6 cellular contexts compared by ENCODE assay signal in the genomic region with DNA sequence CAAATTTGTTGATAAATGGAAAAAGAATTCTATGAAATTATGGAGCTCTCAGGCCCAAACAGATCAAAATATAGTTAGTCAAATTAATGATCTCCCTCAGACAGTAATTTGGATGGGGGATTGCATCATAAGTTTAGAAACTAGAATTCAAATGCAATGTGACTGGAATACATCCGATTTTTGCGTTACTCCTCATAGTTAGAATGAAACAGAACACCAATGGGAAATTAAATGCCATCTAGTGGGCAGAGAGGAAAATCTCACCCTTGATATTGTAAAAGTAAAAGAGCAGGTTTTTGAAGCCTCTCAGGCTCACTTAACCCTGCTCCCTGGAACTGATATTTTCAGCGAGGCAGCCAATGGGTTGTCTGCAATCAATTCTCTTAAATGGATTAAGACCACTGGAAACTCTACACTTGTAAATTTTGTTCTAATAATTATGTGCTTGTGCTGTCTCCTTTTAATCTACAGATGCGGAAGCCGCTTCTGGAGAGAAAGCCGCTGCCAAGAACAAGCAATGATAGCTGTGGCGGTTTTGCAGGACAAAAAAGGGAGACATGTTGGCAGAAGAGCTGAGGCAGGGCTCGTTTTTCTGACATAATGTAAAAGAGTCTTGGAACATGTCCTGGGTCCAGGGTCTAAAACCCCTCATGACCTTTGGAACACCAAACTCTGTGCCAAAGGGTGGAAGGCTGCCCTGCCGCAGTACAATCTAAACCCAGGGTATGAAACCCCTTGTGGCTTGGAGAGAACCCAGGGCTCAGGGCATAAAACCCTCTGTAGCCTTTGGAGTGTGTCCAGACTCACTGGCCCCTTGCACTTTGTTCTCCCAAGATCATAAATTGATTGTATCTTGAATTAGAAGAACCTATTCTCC. TPM values are rescaled to one million over a fixed set of nuclear protein-coding genes. Genes with fewer than 3 reads are reported as not detected.
DNase-seq lines count a peak whose midpoint lies in the region; ATAC-seq and TF ChIP-seq lines count a peak whose summit lies in the region.

No MANE protein-coding gene starts in this region.

- H3K9me3 Mint-ChIP-seq in H9 (no peaks in the 10 kb centered on the region), MCF 10A (ENCODE audit: unreplicated experiment) (peaks cover 12% of the 10 kb centered on the region)

- no peak overlapping the region for H2AFZ ChIP-seq in H9 (ENCODE audit: low read length)

- no TSS peak for BruUV-seq in MCF 10A (replicated peaks; lab: Mats Ljungman, UMichigan)

- DNase-seq in H9 (no peak), MCF 10A (ENCODE audit: unreplicated experiment) (peak; percentile 24), pons (ENCODE audit: low spot score) (peak; percentile 58)
- no peak for DNase-seq in activated T-cell treated with anti-CD3 and anti-CD28 coated beads, Interleukin-2, amount 50 U/mL, for 48 hours

- TF ChIP-seq CTCF in 22Rv1 (IDR thresholded peaks at IDR 0.05) = peak; percentile 66
- peak; percentile 73 for TF ChIP-seq CTCF in H9 (conservative IDR thresholded peaks at IDR 0.05)
- peak; percentile 38 for TF ChIP-seq CTCF in MCF 10A (IDR thresholded peaks at IDR 0.05; ENCODE audit: unreplicated experiment)

- H3T11ph ChIP-seq in H9 (ENCODE audit: low read length) = no peak overlapping the region

- no peak overlapping the region for H2BK5ac ChIP-seq in H9 (ENCODE audit: insufficient read length, low read length)

- H3K27ac Mint-ChIP-seq in H9 (no peak overlapping the region; a peak in 1 of 7 replicates), MCF 10A (ENCODE audit: low read depth, unreplicated experiment) (no peak overlapping the region)

- H3K36me3 Mint-ChIP-seq in H9 (ENCODE audit: insufficient read depth in 1 of 3, low read depth in 3 of 3) = peaks cover 15 to 23% (median 16%) of the 10 kb centered on the region in 3 experiments; a peak in 6 of 7 replicates
- H3K36me3 Mint-ChIP-seq in MCF 10A (ENCODE audit: insufficient read depth, unreplicated experiment) = peaks cover 12% of the 10 kb centered on the region

- no peak overlapping the region for H4K91ac ChIP-seq in H9 (ENCODE audit: insufficient read length, low read depth, low read length)

- no peak overlapping the region for H4K8ac ChIP-seq in H9 (replicated peaks; ENCODE audit: insufficient read length, low read depth, low read length)

- no peaks in the 10 kb centered on the region for H3K79me1 ChIP-seq in H9 (ENCODE audit: insufficient read depth, low read depth, low read length, poor library complexity, severe bottlenecking)

- no peak overlapping the region for H3K4ac ChIP-seq in H9 (ENCODE audit: low read depth, low read length)

- no peak overlapping the region for H4K5ac ChIP-seq in H9 (ENCODE audit: insufficient read length, low read depth, low read length)

- H3K4me1 ChIP-seq in H9 (ENCODE audit: insufficient read depth, low read length) = no peaks in the 10 kb centered on the region

- H3K4me2 ChIP-seq in H9 (ENCODE audit: insufficient read depth, insufficient read length, low read length) = no peak overlapping the region

- H3K9me3 ChIP-seq in H9 (ENCODE audit: control insufficient read depth, low read depth, low read length) = no peaks in the 10 kb centered on the region

- no peak overlapping the region for H2BK20ac ChIP-seq in H9 (ENCODE audit: low read depth, low read length, poor library complexity, severe bottlenecking)

- H3K23ac ChIP-seq in H9 (ENCODE audit: insufficient read length, low read depth, low read length) = no peak overlapping the region

- no peak overlapping the region for H2AK5ac ChIP-seq in H9 (ENCODE audit: insufficient read length, low read length)

- H3K27me3 Mint-ChIP-seq in H9 (ENCODE audit: low read depth) (no peaks in the 10 kb centered on the region), MCF 10A (ENCODE audit: insufficient read depth, unreplicated experiment) (no peaks in the 10 kb centered on the region)

- H3K56ac ChIP-seq in H9 (ENCODE audit: insufficient read length, low read depth, low read length) = no peak overlapping the region

- intact Hi-C loops in MCF 10A (cut with micrococcal nuclease) = no loop called here

- H3K14ac ChIP-seq in H9 (ENCODE audit: insufficient read depth, low read length) = no peak overlapping the region

- CTCF ChIA-PET in MCF 10A (lab: Yijun Ruan, JAX) = interaction anchor here (0.6 to 2.5 kb wide), 17 partner anchors 10 to 1063 kb away, joined by 3 to 12 read pairs (median 3); partner anchors contain the start of genes PEG3 and ZIM2

- no peak overlapping the region for H2BK120ac ChIP-seq in H9 (ENCODE audit: low read depth, low read length, poor library complexity, severe bottlenecking)

- H3K23me2 ChIP-seq in H9 (ENCODE audit: insufficient read length, low read depth, low read length, poor library complexity, severe bottlenecking) = no peaks in the 10 kb centered on the region

- H3K27ac ChIP-seq in 22Rv1 (no peak overlapping the region), H9 (ENCODE audit: insufficient read length, low read depth, low read length) (no peak overlapping the region)

- H4K20me1 ChIP-seq in H9 (ENCODE audit: control insufficient read depth, insufficient read depth, insufficient read length) = no peaks in the 10 kb centered on the region

- H3K27me3 ChIP-seq in H9 (ENCODE audit: insufficient read depth, low read length) = no peaks in the 10 kb centered on the region

- H2BK12ac ChIP-seq in H9 (ENCODE audit: insufficient read length, low read depth, low read length) = no peak overlapping the region

- no peak overlapping the region for H3K4me3 Mint-ChIP-seq in H9
- H3K4me3 Mint-ChIP-seq in MCF 10A (ENCODE audit: unreplicated experiment) = no peak overlapping the region

- ATAC-seq in GM21526 (IDR thresholded peaks at IDR 0.05; ENCODE audit: low FRiP score, unreplicated experiment) = no peak

- no peak overlapping the region for H2BK15ac ChIP-seq in H9 (ENCODE audit: low read depth, low read length)

- no peaks in the 10 kb centered on the region for H3K79me2 ChIP-seq in H9 (ENCODE audit: insufficient read depth, low read length)

- H3K4me1 Mint-ChIP-seq in H9 = peaks cover 0 to 3% of the 10 kb centered on the region in 2 experiments; a peak in 2 of 4 replicates
- H3K4me1 Mint-ChIP-seq in MCF 10A (ENCODE audit: insufficient read depth, unreplicated experiment) = no peaks in the 10 kb centered on the region

- H3K9ac ChIP-seq in H9 (ENCODE audit: extremely low read depth, insufficient read length, low read length) = no peak overlapping the region

- no peak overlapping the region for H3K18ac ChIP-seq in H9 (ENCODE audit: insufficient read length, low read depth, low read length)

- WGBS in H9 (ENCODE audit: extremely low coverage, insufficient read length, low lambda C conversion rate) = no CpG with 5 or more reads among the region's 9 CpGs

- POLR2A ChIA-PET in MCF 10A (lab: Yijun Ruan, JAX) = interaction anchor here (1.0 kb wide), 1 partner anchor 221 kb away, joined by 3 read pairs; no protein-coding TSS in a partner anchor

RNA-seq across cellular contexts. Expression of gene ZNF417, which starts 12.9 kb away (rescaled TPM):
- total RNA-seq in H9 (2021) = 22.1 and 22.2 TPM in 2 replicates
- total RNA-seq in MCF 10A (2022) = 8.8 and 11.4 TPM in 2 replicates

RNA-seq across cellular contexts. Expression of gene ZNF814, which starts 14.7 kb away (rescaled TPM):
- total RNA-seq in H9 (2021) = 98.7 and 103 TPM in 2 replicates
- 3.1 and 4.0 TPM in 2 replicates for total RNA-seq in MCF 10A (2022)

RNA-seq across cellular contexts. Expression of gene ZNF418, which starts 31.7 kb away (rescaled TPM):
- total RNA-seq in H9 (2021) (25.1 and 26.2 TPM in 2 replicates), MCF 10A (2022) (not detected in 2 replicates)

RNA-seq across cellular contexts. Expression of gene ZNF256, which starts 44.0 kb away (rescaled TPM):
- total RNA-seq in H9 (2021) (11.9 and 12.3 TPM in 2 replicates), MCF 10A (2022) (0.54 and 0.69 TPM in 2 replicates)

RNA-seq across cellular contexts. Expression of gene ZNF587, which starts 53.9 kb away (rescaled TPM):
- 37.5 and 40.0 TPM in 2 replicates for total RNA-seq in H9 (2021)
- total RNA-seq in MCF 10A (2022) = 32.4 and 34.2 TPM in 2 replicates

Comparison
In these comparisons a context has a peak if more than half of its experiments do, and no peak if none do; other contexts are left out.
1. DNase-seq: peak in MCF 10A (single experiment) and pons (single experiment); none in H9 (single experiment) and activated T-cell treated with anti-CD3 and anti-CD28 coated beads, Interleukin-2, amount 50 U/mL, for 48 hours (0 of 2).
2. RNA of gene ZNF814, which starts 14.7 kb away (total RNA-seq): 98.7 to 103 TPM in H9; 3.1 to 4.0 TPM in MCF 10A; every median in the first group is over 10 times any median in the second.
3. RNA of gene ZNF418, which starts 31.7 kb away (total RNA-seq): 25.1 to 26.2 TPM in H9; not detected in MCF 10A; every median in the first group is over 10 times any median in the second.
4. Peak in every context shown above with its lines, with median percentiles within 50 percentile points of each other: CTCF ChIP-seq.